Comparison of ENCODE assay signal across 8 cellular contexts in genomic region chr13:40101708-40102359, GRCh38.
DNase-seq lines count a peak whose midpoint lies in the region; ATAC-seq and TF ChIP-seq lines count a peak whose summit lies in the region.

No MANE protein-coding gene starts in this region.

- H3K36me3 ChIP-seq in gastrocnemius medialis, result no peaks in the 10 kb centered on the region

- ATAC-seq in GM18499 (IDR thresholded peaks at IDR 0.05; ENCODE audit: insufficient read depth, unreplicated experiment) (peak; percentile 73), GM21526 (IDR thresholded peaks at IDR 0.05; ENCODE audit: low FRiP score, unreplicated experiment) (peak; percentile 74), HG03558 (IDR thresholded peaks at IDR 0.05; ENCODE audit: extremely low read depth, unreplicated experiment) (peak; percentile 78), gastrocnemius medialis (no peak)

- intact Hi-C loops in gastrocnemius medialis (cut with DNase I; ENCODE audit: low total_unique reads), result no loop called here

- no peaks in the 10 kb centered on the region for H3K9me3 ChIP-seq in gastrocnemius medialis

- DNase-seq in germinal center (ENCODE audit: low spot score) (peak; percentile 34), NK-92 (lab: John Stamatoyannopoulos, UW; ENCODE audit: unreplicated experiment) (no peak), gastrocnemius medialis (no peak), RKO (ENCODE audit: low spot score) (no peak), HCEC 1CT (no peak)

- H3K27me3 ChIP-seq in gastrocnemius medialis, result no peaks in the 10 kb centered on the region

- H3K27ac ChIP-seq in gastrocnemius medialis, result no peak overlapping the region

- TF ChIP-seq POLR2A in gastrocnemius medialis (IDR thresholded peaks at IDR 0.05), result no peak

- in situ Hi-C loops in gastrocnemius medialis (cut with MboI; ENCODE audit: low sequenced_read_pairs in 4 of 4), result no loop called here

- no peak overlapping the region for H3K4me3 ChIP-seq in gastrocnemius medialis

- H3K4me1 ChIP-seq in gastrocnemius medialis, result no peaks in the 10 kb centered on the region

- no peak for TF ChIP-seq CTCF in gastrocnemius medialis (IDR thresholded peaks at IDR 0.05 in 4 of 5, conservative IDR thresholded peaks at IDR 0.05 in 1 of 5)

Comparison
In these comparisons a context has a peak if more than half of its experiments do, and no peak if none do; other contexts are left out.
1. ATAC-seq: peak in GM18499 (single experiment), GM21526 (single experiment) and HG03558 (single experiment); none in gastrocnemius medialis (0 of 2).